25 cellular contexts compared by ENCODE assay signal in genomic region chr17:82348866-82349265, GRCh38.
DNase-seq lines count a peak whose midpoint lies in the region; ATAC-seq and TF ChIP-seq lines count a peak whose summit lies in the region.
"Had no signal": no experiment of that assay in that cellular context is flagged by ENCODE, and none has a peak within 500 bp of the region (broad histone marks: within the 10 kb centered on the region; RNA-seq: fewer than 3 reads in every experiment).

No MANE protein-coding gene starts in this region.

- peaks cover 17% of the 10 kb centered on the region for H3K4me1 Mint-ChIP-seq in stimulated activated naive CD8-positive, alpha-beta T cell treated with anti-CD3 and anti-CD28 coated beads, Interleukin-15, Interleukin-2, amounts not matched to agents 100 ng/mL and 50 ng/mL, for 24 hours (ENCODE audit: low read depth)
- peaks cover 33% of the 10 kb centered on the region for H3K4me1 Mint-ChIP-seq in nephron

- no peak for DNase-seq in stimulated activated naive CD8-positive, alpha-beta T cell treated with anti-CD3 and anti-CD28 coated beads, Interleukin-15, Interleukin-2, amounts not matched to agents 100 U/mL and 50 U/mL, for 24 hours
- DNase-seq in substantia nigra (lab: John Stamatoyannopoulos, UW) (no peak), NCI-H187 treated with DMSO at 0.1 percent for 48 hours (lab: John Stamatoyannopoulos, UW) (no peak)
- DNase-seq: activated CD4-positive, alpha-beta T cell treated with anti-CD3 and anti-CD28 coated beads, Interleukin-2, amount 50 U/mL, for 48 hours; activated CD4-positive, CD25-positive, alpha-beta regulatory T cell; activated CD8-positive, alpha-beta memory T cell treated with anti-CD3 and anti-CD28 coated beads, Interleukin-2, amount 50 U/mL, for 4 hours; amygdala; BE2C; DMS153; effector CD4-positive, alpha-beta T cell; heart left ventricle; Kasumi-1; lower lobe of right lung; NCI-H1436 treated with DMSO at 0.1 percent for 48 hours; NCI-H2107; NCI-H748 treated with DMSO at 0.1 percent for 48 hours; SJCRH30; stimulated activated naive CD4-positive, alpha-beta T cell; T-helper 1 cell had no signal

- no peaks in the 10 kb centered on the region for H3K36me3 Mint-ChIP-seq in stimulated activated naive CD8-positive, alpha-beta T cell treated with anti-CD3 and anti-CD28 coated beads, Interleukin-15, Interleukin-2, amounts not matched to agents 100 ng/mL and 50 ng/mL, for 24 hours (ENCODE audit: low read depth)
- no peaks in the 10 kb centered on the region for H3K36me3 Mint-ChIP-seq in nephron (ENCODE audit: low read depth)
- H3K36me3 Mint-ChIP-seq: activated naive CD4-positive, alpha-beta T cell treated with anti-CD3 and anti-CD28 coated beads, Interleukin-2, amount 50 U/mL, for 24 hours had no signal

- H3K27ac ChIP-seq in substantia nigra (ENCODE audit: low read depth, low read length, poor library complexity, severe bottlenecking): no peak overlapping the region
- H3K27ac ChIP-seq: heart left ventricle, HL-60, lower lobe of right lung, prostate gland, SJCRH30 had no signal

- ATAC-seq in stimulated activated naive CD8-positive, alpha-beta T cell treated with anti-CD3 and anti-CD28 coated beads, Interleukin-15, Interleukin-2, amounts not matched to agents 100 U/mL and 50 U/mL, for 24 hours: no peak
- no peak for ATAC-seq in HG02571 (IDR thresholded peaks at IDR 0.05; ENCODE audit: unreplicated experiment)
- ATAC-seq: lower lobe of right lung had no signal

- no peaks in the 10 kb centered on the region for H3K9me3 Mint-ChIP-seq in stimulated activated naive CD8-positive, alpha-beta T cell treated with anti-CD3 and anti-CD28 coated beads, Interleukin-15, Interleukin-2, amounts not matched to agents 100 ng/mL and 50 ng/mL, for 24 hours
- H3K9me3 Mint-ChIP-seq in nephron: no peaks in the 10 kb centered on the region
- H3K9me3 Mint-ChIP-seq: activated naive CD4-positive, alpha-beta T cell treated with anti-CD3 and anti-CD28 coated beads, Interleukin-2, amount 50 U/mL, for 24 hours had no signal

- no peak overlapping the region for H3K4me3 Mint-ChIP-seq in stimulated activated naive CD8-positive, alpha-beta T cell treated with anti-CD3 and anti-CD28 coated beads, Interleukin-15, Interleukin-2, amounts not matched to agents 100 ng/mL and 50 ng/mL, for 24 hours
- peak overlapping the region; percentile 7 to 54 (median 24) for H3K4me3 Mint-ChIP-seq in nephron
- H3K4me3 Mint-ChIP-seq: activated naive CD4-positive, alpha-beta T cell treated with anti-CD3 and anti-CD28 coated beads, Interleukin-2, amount 50 U/mL, for 24 hours had no signal

- peaks cover 8% of the 10 kb centered on the region for H3K27me3 Mint-ChIP-seq in stimulated activated naive CD8-positive, alpha-beta T cell treated with anti-CD3 and anti-CD28 coated beads, Interleukin-15, Interleukin-2, amounts not matched to agents 100 ng/mL and 50 ng/mL, for 24 hours
- H3K27me3 Mint-ChIP-seq in nephron (ENCODE audit: low read depth): peaks cover 3% of the 10 kb centered on the region

- no peak for TF ChIP-seq CTCF in nephron (IDR thresholded peaks at IDR 0.05; ENCODE audit: unreplicated experiment in 3 of 3)

- peak overlapping the region; percentile 65 for H3K27ac Mint-ChIP-seq in stimulated activated naive CD8-positive, alpha-beta T cell treated with anti-CD3 and anti-CD28 coated beads, Interleukin-15, Interleukin-2, amounts not matched to agents 100 ng/mL and 50 ng/mL, for 24 hours
- H3K27ac Mint-ChIP-seq in nephron: peak overlapping the region; percentile 82 to 95 (median 83)
- H3K27ac Mint-ChIP-seq: activated naive CD4-positive, alpha-beta T cell treated with anti-CD3 and anti-CD28 coated beads, Interleukin-2, amount 50 U/mL, for 24 hours had no signal
